Comparison of ENCODE assay signal across 23 cellular contexts in the genomic region with DNA sequence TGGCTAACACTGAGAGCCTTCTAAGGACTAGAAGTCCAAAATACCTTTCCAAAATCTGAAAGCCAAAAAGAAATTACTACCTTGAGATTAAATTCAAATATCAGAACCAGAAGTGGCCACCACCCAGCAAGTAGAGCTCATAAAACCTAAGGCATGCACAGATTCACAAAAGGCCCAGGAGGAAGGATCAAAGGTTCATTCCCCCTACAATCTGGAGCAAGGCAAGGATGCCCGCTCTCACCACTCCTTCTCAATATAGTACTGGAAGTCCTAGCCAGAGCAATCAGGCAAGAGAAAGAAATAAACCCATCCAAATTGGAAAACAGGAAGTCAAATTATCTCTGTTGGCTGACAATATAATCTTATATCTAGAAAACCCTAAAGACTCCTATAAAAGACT. TPM values are rescaled to one million over a fixed set of nuclear protein-coding genes. Genes with fewer than 3 reads are reported as not detected.
"Had no signal": no experiment of that assay in that cellular context is flagged by ENCODE, and none has a peak within 500 bp of the region (broad histone marks: within the 10 kb centered on the region; RNA-seq: fewer than 3 reads in every experiment).

No MANE protein-coding gene starts in this region.

- H3K27ac ChIP-seq: left ventricle myocardium inferior, psoas muscle, right lobe of liver, suprapubic skin, thoracic aorta, tibial artery, upper lobe of left lung, vagina had no signal

- H3K9me3 ChIP-seq: pancreas, psoas muscle, right lobe of liver, suprapubic skin, thoracic aorta, tibial artery, upper lobe of left lung, vagina had no signal

- H3K4me3 ChIP-seq: left ventricle myocardium inferior, lung, pancreas, psoas muscle, right lobe of liver, suprapubic skin, thoracic aorta, tibial artery, upper lobe of left lung, vagina had no signal

- DNase-seq: hypothalamus; immature natural killer cell; kidney; left ventricle myocardium inferior; mesendoderm; naive thymus-derived CD8-positive, alpha-beta T cell; nucleus accumbens; pancreas; posterior cingulate gyrus; psoas muscle; right lobe of liver; stimulated activated CD4-positive, alpha-beta T cell treated with anti-CD3 and anti-CD28 coated beads, Interleukin-12 subunit alpha, Interleukin-12 subunit beta, amount 100 ng/mL, for 4 hours; stimulated activated CD4-positive, alpha-beta T cell treated with anti-CD3 and anti-CD28 coated beads, Interleukin-15, amount 100 ng/mL, for 24 hours; stimulated activated CD4-positive, alpha-beta T cell treated with anti-CD3 and anti-CD28 coated beads, Interleukin-2, amount 100 ng/mL, for 24 hours; stimulated activated CD4-positive, alpha-beta T cell treated with anti-CD3 and anti-CD28 coated beads, Interleukin-4, amount 100 ng/mL, for 1 hour; stimulated activated naive CD4-positive, alpha-beta T cell; tibial artery; upper lobe of left lung had no signal

- H3K4me1 ChIP-seq: psoas muscle had no signal

- H3K27me3 ChIP-seq: pancreas, upper lobe of left lung, vagina had no signal

- FAIRE-seq: kidney, pancreas had no signal

- ATAC-seq: naive thymus-derived CD8-positive, alpha-beta T cell; psoas muscle; right lobe of liver; stimulated activated effector memory CD8-positive, alpha-beta T cell treated with anti-CD3 and anti-CD28 coated beads, Interleukin-12 subunit alpha, Interleukin-12 subunit beta, amount 100 ng/mL, for 72 hours had no signal

- H3K36me3 ChIP-seq: left ventricle myocardium inferior, pancreas, right lobe of liver, suprapubic skin, thoracic aorta, tibial artery, upper lobe of left lung, vagina had no signal

RNA-seq across cellular contexts. Expression of gene RASEF, which starts 6.0 kb away (rescaled TPM):
- total RNA-seq: naive thymus-derived CD8-positive, alpha-beta T cell had no signal
- polyA plus RNA-seq: immature natural killer cell; naive thymus-derived CD8-positive, alpha-beta T cell had no signal
